In the genomic region with DNA sequence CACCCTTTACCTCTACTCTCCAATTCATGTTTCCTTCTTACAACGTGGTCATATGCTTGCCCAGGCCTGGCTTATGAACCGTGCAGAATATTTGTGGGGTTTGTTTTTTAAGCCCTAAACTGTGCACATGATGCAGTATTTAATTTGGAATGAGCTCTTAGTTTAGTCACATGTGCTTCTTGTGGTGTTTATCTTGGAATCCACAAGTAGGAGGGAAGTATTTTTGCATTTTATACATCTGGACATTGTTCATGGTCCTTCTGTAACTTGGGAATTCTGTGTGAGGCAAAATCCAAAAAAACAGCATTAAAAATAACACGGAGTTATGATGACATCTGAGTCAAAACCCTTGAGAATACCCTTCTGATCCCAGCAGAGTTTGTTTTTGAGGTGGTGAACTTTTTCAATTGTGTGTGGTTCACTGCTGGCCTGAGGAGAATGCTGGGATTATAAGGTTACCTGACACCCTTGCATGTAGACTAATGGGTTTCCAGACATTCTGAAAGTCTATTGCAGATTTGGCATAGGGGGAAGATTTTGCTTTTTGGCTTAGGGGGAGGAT, we compare ENCODE assay signal across 9 cellular contexts.
A peak's percentile ranks its signal among the peaks of the same experiment; 100 is the strongest.
DNase-seq lines count a peak whose midpoint lies in the region; ATAC-seq and TF ChIP-seq lines count a peak whose summit lies in the region.
"Had no signal": no experiment of that assay in that cellular context is flagged by ENCODE, and none has a peak within 500 bp of the region (broad histone marks: within the 10 kb centered on the region; RNA-seq: fewer than 3 reads in every experiment).

No MANE protein-coding gene starts in this region.

- H3K9me3 ChIP-seq in thoracic aorta: no peaks in the 10 kb centered on the region

- peak; percentile 51 for DNase-seq in HT1080 (ENCODE audit: low read depth)
- no peak for DNase-seq in caudate nucleus (lab: John Stamatoyannopoulos, UW)
- peak; percentile 58 for DNase-seq in left kidney (ENCODE audit: low read depth, low spot score)
- DNase-seq in thoracic aorta (ENCODE audit: low spot score): no peak
- no peak for DNase-seq in activated CD8-positive, alpha-beta memory T cell treated with anti-CD3 and anti-CD28 coated beads, Interleukin-2, amount 10 ng/mL, durations not matched to agents 7 days and 5 days
- DNase-seq in T1000 (lab: John Stamatoyannopoulos, UW): no peak
- DNase-seq in NCI-H146 (lab: John Stamatoyannopoulos, UW): no peak

- H3K4me3 Mint-ChIP-seq in activated CD8-positive, alpha-beta memory T cell treated with anti-CD3 and anti-CD28 coated beads, Interleukin-2, amount 10 ng/mL, durations not matched to agents 7 days and 5 days: no peak overlapping the region
- H3K4me3 Mint-ChIP-seq: central memory CD8-positive, alpha-beta T cell had no signal

- peaks cover 23 to 46% of the 10 kb centered on the region in 2 donors for H3K4me1 ChIP-seq in thoracic aorta (ENCODE audit: control insufficient read depth in 1 of 2, low read depth in 2 of 2)

- no peak overlapping the region for H3K4me3 ChIP-seq in thoracic aorta

- CTCF ChIA-PET in activated CD8-positive, alpha-beta memory T cell treated with anti-CD3 and anti-CD28 coated beads, Interleukin-2, amount 10 ng/mL, durations not matched to agents 7 days and 5 days (lab: Charles Lee): interaction anchor here (1.5 kb wide), 1 partner anchor 875 kb away, joined by 4 read pairs; no protein-coding TSS in a partner anchor

- H3K36me3 ChIP-seq in thoracic aorta: no peaks in the 10 kb centered on the region

- H3K36me3 Mint-ChIP-seq in activated CD8-positive, alpha-beta memory T cell treated with anti-CD3 and anti-CD28 coated beads, Interleukin-2, amount 10 ng/mL, durations not matched to agents 7 days and 5 days: no peaks in the 10 kb centered on the region

- H3K27ac ChIP-seq in caudate nucleus (ENCODE audit: low read depth, low read length): peak overlapping the region; percentile 79
- peak overlapping the region; percentile 56 to 64 for H3K27ac ChIP-seq in thoracic aorta

- no peaks in the 10 kb centered on the region for H3K27me3 ChIP-seq in thoracic aorta (replicated peaks; ENCODE audit: insufficient read depth)

- no peak overlapping the region for H3K27ac Mint-ChIP-seq in activated CD8-positive, alpha-beta memory T cell treated with anti-CD3 and anti-CD28 coated beads, Interleukin-2, amount 10 ng/mL, durations not matched to agents 7 days and 5 days

- no peaks in the 10 kb centered on the region for H3K9me3 Mint-ChIP-seq in activated CD8-positive, alpha-beta memory T cell treated with anti-CD3 and anti-CD28 coated beads, Interleukin-2, amount 10 ng/mL, durations not matched to agents 7 days and 5 days (ENCODE audit: low read depth)
- H3K9me3 Mint-ChIP-seq: central memory CD8-positive, alpha-beta T cell had no signal

- no peak for TF ChIP-seq CTCF in thoracic aorta (IDR thresholded peaks at IDR 0.05)

- no peaks in the 10 kb centered on the region for H3K27me3 Mint-ChIP-seq in activated CD8-positive, alpha-beta memory T cell treated with anti-CD3 and anti-CD28 coated beads, Interleukin-2, amount 10 ng/mL, durations not matched to agents 7 days and 5 days
- H3K27me3 Mint-ChIP-seq: central memory CD8-positive, alpha-beta T cell had no signal

- peak; percentile 63 for ATAC-seq in thoracic aorta (ENCODE audit: insufficient number of reproducible peaks, low FRiP score, low read depth)
- no peak for ATAC-seq in activated CD8-positive, alpha-beta memory T cell treated with anti-CD3 and anti-CD28 coated beads, Interleukin-2, amount 10 ng/mL, durations not matched to agents 7 days and 5 days
- no peak for ATAC-seq in HG02798 (IDR thresholded peaks at IDR 0.05; ENCODE audit: poor library complexity, unreplicated experiment)

- H3K4me1 Mint-ChIP-seq in activated CD8-positive, alpha-beta memory T cell treated with anti-CD3 and anti-CD28 coated beads, Interleukin-2, amount 10 ng/mL, durations not matched to agents 7 days and 5 days: no peaks in the 10 kb centered on the region
- H3K4me1 Mint-ChIP-seq: central memory CD8-positive, alpha-beta T cell had no signal

Comparison
In these comparisons a context has a peak if more than half of its experiments do, and no peak if none do; other contexts are left out.
1. DNase-seq: peak in HT1080 (single experiment) and left kidney (single experiment); none in caudate nucleus (0 of 61), thoracic aorta (single experiment), activated CD8-positive, alpha-beta memory T cell treated with anti-CD3 and anti-CD28 coated beads, Interleukin-2, amount 10 ng/mL, durations not matched to agents 7 days and 5 days (single experiment), T1000 (single experiment) and NCI-H146 (single experiment).